Comparison of ENCODE assay signal across 8 cellular contexts in the genomic region with DNA sequence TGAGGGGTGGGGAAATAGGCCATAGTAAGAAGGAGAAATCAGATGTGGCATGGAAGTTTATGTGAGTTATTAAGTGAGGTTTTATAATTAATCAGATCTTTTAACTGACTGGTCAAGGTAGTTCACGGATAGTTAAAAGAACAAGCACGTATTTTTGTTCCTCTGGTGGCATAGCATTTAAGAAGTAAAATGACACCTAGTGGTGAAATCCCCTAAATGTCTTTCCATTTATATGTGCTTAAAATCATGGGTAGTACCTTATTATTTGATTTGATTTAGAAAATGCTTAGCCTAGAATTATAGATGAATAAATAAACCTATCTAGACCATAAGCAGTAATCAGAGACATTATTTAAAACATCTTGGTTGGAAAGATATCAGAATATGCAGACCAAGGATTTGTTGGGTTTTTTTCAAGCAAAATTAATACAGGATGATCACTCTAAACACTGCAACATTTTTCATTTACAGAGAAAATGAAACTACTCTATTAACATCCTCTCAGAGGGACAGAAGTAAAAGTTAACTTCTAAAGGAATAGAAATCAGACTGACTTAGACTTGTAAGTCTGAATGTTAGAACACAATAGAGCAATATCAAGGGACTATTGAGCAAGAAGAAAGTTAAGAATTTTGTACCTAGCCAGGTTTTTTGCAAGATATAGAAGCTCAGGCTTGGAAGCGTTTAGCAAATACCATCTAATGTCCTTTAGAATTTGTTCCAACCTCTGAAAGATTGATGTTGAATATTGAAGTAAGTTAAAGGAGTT.
A peak's percentile ranks its signal among the peaks of the same experiment; 100 is the strongest.
DNase-seq lines count a peak whose midpoint lies in the region; ATAC-seq, FAIRE-seq and TF ChIP-seq lines count a peak whose summit lies in the region.

No MANE protein-coding gene starts in this region.

- TF ChIP-seq CTCF in GM13976 (IDR thresholded peaks at IDR 0.05; ENCODE audit: borderline replicate concordance, control extremely low read depth, extremely low read depth, insufficient read depth, missing control alignments) (peak; percentile 45), nephron (IDR thresholded peaks at IDR 0.05; ENCODE audit: unreplicated experiment in 3 of 3) (peak; percentile 41 to 57 (median 50))

- ATAC-seq in HG03175 (IDR thresholded peaks at IDR 0.05; ENCODE audit: unreplicated experiment): peak; percentile 80
- no peak for ATAC-seq in HG02763 (IDR thresholded peaks at IDR 0.05; ENCODE audit: unreplicated experiment)

- H3K27me3 Mint-ChIP-seq in nephron (ENCODE audit: low read depth): no peaks in the 10 kb centered on the region

- FAIRE-seq in RCC 7860 (lab: Jason Lieb, UNC): peak; percentile 62
- FAIRE-seq in endometrium (lab: Jason Lieb, UNC): peak; percentile 68

- H3K4me1 Mint-ChIP-seq in nephron: peaks cover 29% of the 10 kb centered on the region

- in situ Hi-C loops in GM13976 (cut with MboI; ENCODE audit: low sequenced_read_pairs, unreplicated experiment): no loop called here

- no peaks in the 10 kb centered on the region for H3K9me3 Mint-ChIP-seq in nephron

- H3K27ac Mint-ChIP-seq in nephron: peak overlapping the region in 2 of 3 experiments; percentile 4 to 67

- H3K4me3 Mint-ChIP-seq in nephron: no peak overlapping the region

- DNase-seq in AG20443 (ENCODE audit: low spot score): peak; percentile 45
- peak; percentile 44 for DNase-seq in GM13976 (ENCODE audit: low spot score)
- DNase-seq in RCC 7860 (ENCODE audit: low spot score): no peak
- DNase-seq in activated naive CD4-positive, alpha-beta T cell (lab: John Stamatoyannopoulos, UW): no peak

- peaks cover 24% of the 10 kb centered on the region for H3K36me3 Mint-ChIP-seq in nephron (ENCODE audit: low read depth)

Comparison
In these comparisons a context has a peak if more than half of its experiments do, and no peak if none do; other contexts are left out.
1. DNase-seq: peak in AG20443 (single experiment) and GM13976 (single experiment); none in RCC 7860 (single experiment) and activated naive CD4-positive, alpha-beta T cell (0 of 4).